ENCODE assay signal across 18 cellular contexts in genomic region chr15:53506370-53506769, GRCh38.
"Had no signal": no experiment of that assay in that cellular context is flagged by ENCODE, and none has a peak within 500 bp of the region (broad histone marks: within the 10 kb centered on the region; RNA-seq: fewer than 3 reads in every experiment).

No MANE protein-coding gene starts in this region.

- ATAC-seq: activated CD8-positive, alpha-beta T cell treated with anti-CD3 and anti-CD28 coated beads, Interleukin-2, amount 10 ng/mL, durations not matched to agents 7 days and 5 days; activated naive CD4-positive, alpha-beta T cell treated with anti-CD3 and anti-CD28 coated beads, Interleukin-2, amount 50 U/mL, for 72 hours; left ventricle myocardium superior; right cardiac atrium; stimulated activated naive CD8-positive, alpha-beta T cell treated with anti-CD3 and anti-CD28 coated beads, Interleukin-15, Interleukin-2, amounts not matched to agents 100 U/mL and 50 U/mL, for 24 hours had no signal

- DNase-seq: activated CD4-positive, alpha-beta T cell treated with anti-CD3 and anti-CD28 coated beads for 1 hour; activated CD4-positive, alpha-beta T cell treated with anti-CD3 and anti-CD28 coated beads, Interleukin-2, amount 50 U/mL, for 1 hour; activated CD8-positive, alpha-beta T cell treated with anti-CD3 and anti-CD28 coated beads, Interleukin-2, amount 10 ng/mL, durations not matched to agents 7 days and 5 days; activated gamma-delta T cell treated with Interleukin-2 at 50 U/mL for 16 hours; aorta; effector CD4-positive, alpha-beta T cell; erythroblast; foreskin fibroblast; left ventricle myocardium superior; mammary epithelial cell; midbrain; nucleus accumbens; right cardiac atrium; stimulated activated CD4-positive, alpha-beta T cell treated with anti-CD3 and anti-CD28 coated beads, Interleukin-12 subunit alpha, Interleukin-12 subunit beta, amount 100 ng/mL, for 4 hours; stimulated activated CD4-positive, alpha-beta T cell treated with anti-CD3 and anti-CD28 coated beads, Interleukin-4, amount 100 ng/mL, for 4 hours; stimulated activated naive CD8-positive, alpha-beta T cell treated with anti-CD3 and anti-CD28 coated beads, Interleukin-15, Interleukin-2, amounts not matched to agents 100 U/mL and 50 U/mL, for 24 hours; WERI-Rb-1 had no signal
